Comparison of ENCODE assay signal across 16 cellular contexts in genomic region chr17:80529904-80530292, GRCh38. TPM values are rescaled to one million over a fixed set of nuclear protein-coding genes. Genes with fewer than 3 reads are reported as not detected.
"Had no signal": no experiment of that assay in that cellular context is flagged by ENCODE, and none has a peak within 500 bp of the region (broad histone marks: within the 10 kb centered on the region; RNA-seq: fewer than 3 reads in every experiment).

No MANE protein-coding gene starts in this region.

- H2AFZ ChIP-seq: hepatocyte, neural progenitor cell had no signal

- H3K9me3 ChIP-seq: sigmoid colon had no signal

- H3K4me3 ChIP-seq: hepatocyte, neural progenitor cell, sigmoid colon had no signal

- DNase-seq: activated CD4-positive, alpha-beta T cell treated with anti-CD3 and anti-CD28 coated beads for 1 hour; activated CD4-positive, alpha-beta T cell treated with anti-CD3 and anti-CD28 coated beads, Interleukin-2, amount 50 U/mL, for 1 hour; activated CD8-positive, alpha-beta T cell treated with anti-CD3 and anti-CD28 coated beads, Interleukin-2, amount 10 ng/mL, durations not matched to agents 7 days and 5 days; activated gamma-delta T cell treated with Interleukin-2 at 50 U/mL for 16 hours; aorta; effector CD4-positive, alpha-beta T cell; immature natural killer cell; left colon; naive B cell; sigmoid colon; stimulated activated CD4-positive, alpha-beta T cell treated with anti-CD3 and anti-CD28 coated beads, Interleukin-4, amount 100 ng/mL, for 4 hours; stimulated activated naive CD8-positive, alpha-beta T cell treated with anti-CD3 and anti-CD28 coated beads, Interleukin-15, Interleukin-2, amounts not matched to agents 100 U/mL and 50 U/mL, for 24 hours had no signal

- H3K27me3 ChIP-seq: hepatocyte, sigmoid colon had no signal

- H3K27ac ChIP-seq: hepatocyte, neural progenitor cell had no signal

- H3K9ac ChIP-seq: neural progenitor cell had no signal

- ATAC-seq: activated CD8-positive, alpha-beta T cell treated with anti-CD3 and anti-CD28 coated beads, Interleukin-2, amount 10 ng/mL, durations not matched to agents 7 days and 5 days; left colon; stimulated activated naive CD8-positive, alpha-beta T cell treated with anti-CD3 and anti-CD28 coated beads, Interleukin-15, Interleukin-2, amounts not matched to agents 100 U/mL and 50 U/mL, for 24 hours had no signal

- H3K79me2 ChIP-seq: hepatocyte had no signal

- H3K4me2 ChIP-seq: neural progenitor cell had no signal

- H3K36me3 ChIP-seq: neural progenitor cell, sigmoid colon had no signal

RNA-seq across cellular contexts. Expression of gene NPTX1, which starts 53.5 kb away (rescaled TPM):
- total RNA-seq: epithelial cell of proximal tubule, subcutaneous adipose tissue had no signal
